In the genomic region with DNA sequence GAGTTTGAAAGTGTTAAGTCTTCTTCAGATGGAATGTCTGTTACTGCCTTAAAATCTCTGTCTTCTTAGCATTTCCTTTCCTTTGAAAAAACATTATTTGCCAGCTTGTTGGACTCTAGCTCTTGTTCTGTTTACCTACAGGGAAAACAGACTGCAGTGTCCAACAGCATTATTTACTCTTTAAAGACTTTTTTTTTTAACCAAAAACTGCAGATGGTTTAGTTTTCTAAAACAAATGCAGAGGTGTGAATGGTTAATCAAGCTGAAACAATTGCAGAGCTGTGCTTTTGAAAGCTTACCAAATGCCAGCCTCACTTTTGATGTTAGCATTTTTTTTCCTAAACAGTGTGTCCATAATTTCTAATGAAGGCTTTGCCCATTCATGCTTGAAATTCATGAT, we compare ENCODE assay signal across 27 cellular contexts.
"Had no signal": no experiment of that assay in that cellular context is flagged by ENCODE, and none has a peak within 500 bp of the region (broad histone marks: within the 10 kb centered on the region; RNA-seq: fewer than 3 reads in every experiment).

No MANE protein-coding gene starts in this region.

- H3K4me3 Mint-ChIP-seq: endodermal cell; immature natural killer cell; memory B cell; mesothelial cell of epicardium; natural killer cell; neural crest cell; stimulated activated naive B cell treated with anti-CD40 and anti-IgM and Interleukin-4, amounts not matched to agents 10 μg/mL and 1 μg/mL and 100 μg/mL, for 72 hours; stimulated activated naive CD8-positive, alpha-beta T cell treated with anti-CD3 and anti-CD28 coated beads, Interleukin-15, amount 100 ng/mL, for 72 hours had no signal

- H3K4me1 Mint-ChIP-seq: immature natural killer cell; natural killer cell; stimulated activated naive B cell treated with anti-CD40 and anti-IgM and Interleukin-4, amounts not matched to agents 10 μg/mL and 1 μg/mL and 100 μg/mL, for 72 hours; stimulated activated naive CD8-positive, alpha-beta T cell treated with anti-CD3 and anti-CD28 coated beads, Interleukin-15, amount 100 ng/mL, for 72 hours had no signal

- H3K27ac ChIP-seq: coronary artery, foreskin keratinocyte, lower lobe of right lung, pancreas, spleen, testis, tibial nerve, upper lobe of right lung, vagina had no signal

- H3K4me1 ChIP-seq: foreskin keratinocyte, lower lobe of right lung, pancreas, spleen, testis, tibial nerve, upper lobe of right lung, vagina had no signal

- H3K4me3 ChIP-seq: coronary artery, lower lobe of right lung, pancreas, spleen, testis, tibial nerve, upper lobe of right lung, vagina had no signal

- DNase-seq: effector CD4-positive, alpha-beta T cell; erythroblast; foreskin keratinocyte; immature natural killer cell; kidney; left cardiac atrium; lower lobe of right lung; natural killer cell; occipital lobe; pancreas; spleen; stimulated activated CD4-positive, alpha-beta T cell treated with anti-CD3 and anti-CD28 coated beads, Interleukin-15, amount 100 ng/mL, for 24 hours; stimulated activated CD4-positive, alpha-beta T cell treated with anti-CD3 and anti-CD28 coated beads, Interleukin-1b, Interleukin-23, amount 100 ng/mL, for 48 hours; stimulated activated CD4-positive, alpha-beta T cell treated with anti-CD3 and anti-CD28 coated beads, Interleukin-4, amount 100 ng/mL, for 24 hours; stimulated activated naive B cell treated with anti-CD40 and anti-IgM and Interleukin-4, amounts not matched to agents 10 μg/mL and 1 μg/mL and 100 μg/mL, for 72 hours; stimulated activated naive CD8-positive, alpha-beta T cell treated with anti-CD3 and anti-CD28 coated beads, Interleukin-15, amount 100 ng/mL, for 72 hours; testis; upper lobe of right lung had no signal

- H3K27me3 Mint-ChIP-seq: memory B cell; progenitor cell of endocrine pancreas; stimulated activated naive B cell treated with anti-CD40 and anti-IgM and Interleukin-4, amounts not matched to agents 10 μg/mL and 1 μg/mL and 100 μg/mL, for 72 hours; stimulated activated naive CD8-positive, alpha-beta T cell treated with anti-CD3 and anti-CD28 coated beads, Interleukin-15, amount 100 ng/mL, for 72 hours had no signal

- H3K9me3 ChIP-seq: lower lobe of right lung, pancreas, spleen, testis, tibial nerve, upper lobe of right lung, vagina had no signal

- ATAC-seq: foreskin keratinocyte; left cardiac atrium; lower lobe of right lung; natural killer cell; pancreas; sciatic nerve; stimulated activated naive B cell treated with anti-CD40 and anti-IgM and Interleukin-4, amounts not matched to agents 10 μg/mL and 1 μg/mL and 100 μg/mL, for 72 hours; stimulated activated naive CD8-positive, alpha-beta T cell treated with anti-CD3 and anti-CD28 coated beads, Interleukin-15, amount 100 ng/mL, for 72 hours; upper lobe of right lung had no signal

- H3K36me3 Mint-ChIP-seq: immature natural killer cell; mesothelial cell of epicardium; natural killer cell; stimulated activated naive B cell treated with anti-CD40 and anti-IgM and Interleukin-4, amounts not matched to agents 10 μg/mL and 1 μg/mL and 100 μg/mL, for 72 hours had no signal

- H3K9me3 Mint-ChIP-seq: endodermal cell; memory B cell; mesothelial cell of epicardium; neural crest cell; stimulated activated naive B cell treated with anti-CD40 and anti-IgM and Interleukin-4, amounts not matched to agents 10 μg/mL and 1 μg/mL and 100 μg/mL, for 72 hours; stimulated activated naive CD8-positive, alpha-beta T cell treated with anti-CD3 and anti-CD28 coated beads, Interleukin-15, amount 100 ng/mL, for 72 hours had no signal

- H3K36me3 ChIP-seq: lower lobe of right lung, pancreas, spleen, tibial nerve, upper lobe of right lung, vagina had no signal

- H3K27ac Mint-ChIP-seq: endodermal cell; immature natural killer cell; memory B cell; mesothelial cell of epicardium; natural killer cell; progenitor cell of endocrine pancreas; stimulated activated naive B cell treated with anti-CD40 and anti-IgM and Interleukin-4, amounts not matched to agents 10 μg/mL and 1 μg/mL and 100 μg/mL, for 72 hours; stimulated activated naive CD8-positive, alpha-beta T cell treated with anti-CD3 and anti-CD28 coated beads, Interleukin-15, amount 100 ng/mL, for 72 hours had no signal

- H3K27me3 ChIP-seq: foreskin keratinocyte, pancreas, spleen, testis, tibial nerve, upper lobe of right lung, vagina had no signal
